9 cellular contexts compared by ENCODE assay signal in the genomic region with DNA sequence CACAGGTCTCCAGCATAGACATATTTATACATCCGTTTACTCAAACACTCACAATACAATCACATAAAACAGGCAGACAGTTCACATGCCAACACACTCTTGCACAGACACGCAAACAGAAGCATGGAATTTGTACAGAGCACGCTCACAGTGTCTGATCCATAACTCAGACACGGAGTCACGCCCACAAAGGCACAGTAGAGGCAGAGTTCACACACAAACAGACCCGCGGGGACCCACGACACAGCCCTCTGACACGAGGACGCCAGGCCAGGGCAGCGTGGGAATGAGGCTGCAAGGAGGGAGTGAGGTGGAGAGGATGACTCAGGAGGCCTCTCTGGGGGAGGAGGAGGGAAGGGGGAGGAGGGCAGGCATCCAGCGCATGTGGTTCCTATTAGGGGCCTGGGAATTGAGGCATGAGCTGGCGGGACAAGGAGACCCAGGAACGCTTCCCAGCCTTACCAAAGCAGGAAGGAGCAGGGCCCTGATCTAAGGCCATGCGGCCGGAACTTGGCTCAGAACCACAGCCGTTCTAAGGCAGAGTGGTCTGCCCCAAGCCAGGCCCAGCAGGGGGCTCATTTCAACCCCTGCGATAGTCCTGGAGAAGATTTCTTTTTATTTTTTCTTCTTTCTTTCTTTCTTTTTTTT.
DNase-seq lines count a peak whose midpoint lies in the region; ATAC-seq and TF ChIP-seq lines count a peak whose summit lies in the region.
"Had no signal": no experiment of that assay in that cellular context is flagged by ENCODE, and none has a peak within 500 bp of the region (broad histone marks: within the 10 kb centered on the region; RNA-seq: fewer than 3 reads in every experiment).

No MANE protein-coding gene starts in this region.

- peak; percentile 99 for DNase-seq in EL
- DNase-seq in head of caudate nucleus = peak; percentile 30 to 87 (median 64)
- DNase-seq in posterior cingulate gyrus = peak; percentile 33 to 91 (median 65)
- DNase-seq: naive B cell had no signal

- intact Hi-C loops in head of caudate nucleus (cut with DNase I) (no loop called here), posterior cingulate gyrus (cut with DNase I) (no loop called here)

- no peak for ATAC-seq in GM21526 (IDR thresholded peaks at IDR 0.05; ENCODE audit: low FRiP score, unreplicated experiment)
- no peak for ATAC-seq in GM19351 (IDR thresholded peaks at IDR 0.05; ENCODE audit: unreplicated experiment)
- no peak for ATAC-seq in HG02973 (IDR thresholded peaks at IDR 0.05; ENCODE audit: unreplicated experiment)
- no peak for ATAC-seq in GM19463 (IDR thresholded peaks at IDR 0.05; ENCODE audit: unreplicated experiment)

- H3K4me3 ChIP-seq in WI38 (ENCODE audit: low read depth, low read length) = peak overlapping the region; percentile 16; the same call in 1 of the 2 replicates

- no peak for TF ChIP-seq CTCF in WI38 (IDR thresholded peaks at IDR 0.05; ENCODE audit: low read depth, low read length)
